Comparison of ENCODE assay signal across 33 cellular contexts in the genomic region with DNA sequence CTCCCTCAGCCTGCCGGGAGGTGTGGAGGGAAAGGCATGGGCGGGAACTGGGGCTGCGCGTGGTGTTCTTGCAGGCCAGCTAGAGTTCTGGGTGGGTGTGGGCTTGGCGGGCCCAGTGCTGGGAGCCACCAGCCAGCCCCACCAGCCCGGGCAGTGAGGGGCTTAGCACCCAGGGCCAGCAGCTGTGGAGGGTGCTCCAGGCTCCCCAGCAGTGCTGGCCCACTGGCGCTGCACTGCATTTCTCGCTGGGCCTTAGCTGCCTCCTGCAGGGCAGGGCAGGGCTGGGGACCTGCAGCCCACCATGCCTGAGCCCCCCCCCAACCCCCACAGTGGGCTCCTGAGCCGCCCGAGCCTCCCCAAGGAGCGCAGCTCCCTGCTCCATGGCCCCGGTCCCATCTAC.
DNase-seq lines count a peak whose midpoint lies in the region; ATAC-seq and TF ChIP-seq lines count a peak whose summit lies in the region.
"Had no signal": no experiment of that assay in that cellular context is flagged by ENCODE, and none has a peak within 500 bp of the region (broad histone marks: within the 10 kb centered on the region; RNA-seq: fewer than 3 reads in every experiment).

No MANE protein-coding gene starts in this region.

- no peaks in the 10 kb centered on the region for H3K79me1 ChIP-seq in neuronal stem cell (ENCODE audit: low read depth, low read length)

- no CpG with 5 or more reads among the region's 12 CpGs for WGBS in neuronal stem cell (ENCODE audit: extremely low coverage in 2 of 2, insufficient read length in 2 of 2, insufficient replicate concordance in 1 of 2), 2 donors
- WGBS in aorta, 2 donors: 94% methylated on average over 10 to 12 of the region's 12 CpGs

- H4K8ac ChIP-seq in neuronal stem cell (ENCODE audit: low read depth, low read length): no peak overlapping the region

- no peak overlapping the region for H2BK120ac ChIP-seq in neuronal stem cell (ENCODE audit: low read depth, low read length)

- no peak overlapping the region for H2AFZ ChIP-seq in neuronal stem cell (ENCODE audit: low read length)

- H3K14ac ChIP-seq in neuronal stem cell (ENCODE audit: low read length): no peak overlapping the region

- no peak overlapping the region for H2BK5ac ChIP-seq in neuronal stem cell (ENCODE audit: low read length)

- no peaks in the 10 kb centered on the region for H3K36me3 Mint-ChIP-seq in chondrocyte (ENCODE audit: low read depth)
- no peaks in the 10 kb centered on the region for H3K36me3 Mint-ChIP-seq in Calu3 (ENCODE audit: insufficient read depth, unreplicated experiment)
- H3K36me3 Mint-ChIP-seq: CD14-positive monocyte; CD4-positive, alpha-beta memory T cell; CD4-positive, CD25-positive, alpha-beta regulatory T cell; CD8-positive, alpha-beta memory T cell; CD8-positive, alpha-beta T cell had no signal

- peak overlapping the region; percentile 77 for H3K4ac ChIP-seq in neuronal stem cell (ENCODE audit: low read length)

- ATAC-seq in upper lobe of right lung: peak; percentile 31
- peak; percentile 38 for ATAC-seq in aorta (ENCODE audit: low FRiP score)
- ATAC-seq in GM21723 (IDR thresholded peaks at IDR 0.05; ENCODE audit: unreplicated experiment): no peak
- ATAC-seq: A549; CD8-positive, alpha-beta T cell had no signal

- H2AK5ac ChIP-seq in neuronal stem cell (ENCODE audit: low read depth, low read length): no peak overlapping the region

- H3K9ac ChIP-seq in BLaER1 (no peak overlapping the region), neuronal stem cell (ENCODE audit: low read depth, low read length, poor library complexity) (no peak overlapping the region)
- H3K9ac ChIP-seq: BLaER1 treated with 17β-estradiol and CSF1 and Interleukin-3, amounts not matched to agents 10 nM and 100 nM had no signal

- H3K27ac ChIP-seq in BLaER1: peak overlapping the region; percentile 49; the same call in 1 of the 2 replicates
- no peak overlapping the region for H3K27ac ChIP-seq in neuronal stem cell (replicated peaks; ENCODE audit: low read length)
- no peak overlapping the region for H3K27ac ChIP-seq in upper lobe of right lung
- no peak overlapping the region for H3K27ac ChIP-seq in aorta (ENCODE audit: low read depth in 1 of 2, low read length in 2 of 2)
- H3K27ac ChIP-seq: 22Rv1; A549; BLaER1 treated with 17β-estradiol and CSF1 and Interleukin-3, amounts not matched to agents 10 nM and 100 nM; C4-2B had no signal

- no peak for TF ChIP-seq CTCF in upper lobe of right lung (IDR thresholded peaks at IDR 0.05)
- TF ChIP-seq CTCF in chondrocyte (IDR thresholded peaks at IDR 0.05): no peak
- TF ChIP-seq CTCF in Calu3 (IDR thresholded peaks at IDR 0.05; ENCODE audit: unreplicated experiment): no peak

- DNase-seq in neuronal stem cell (ENCODE audit: low spot score) (no peak), upper lobe of right lung (no peak), aorta (no peak), chondrocyte (ENCODE audit: low spot score) (no peak), Calu3 (no peak), NAMALWA (ENCODE audit: low spot score) (no peak)
- DNase-seq: 8988T; ACHN; AML-193; BE2C; C1 segment of cervical spinal cord; Caco-2; CD4-positive, alpha-beta memory T cell; CD4-positive, alpha-beta T cell; CD4-positive, CD25-positive, alpha-beta regulatory T cell; CD8-positive, alpha-beta memory T cell; CD8-positive, alpha-beta T cell; COR-L47; DMS 273 treated with DMSO at 0.1 percent for 48 hours; DMS153; DMS53; DMS79; DMS79 treated with DMSO at 0.1 percent for 48 hours; DND-41; EL had no signal

- H3K18ac ChIP-seq in neuronal stem cell (ENCODE audit: low read length): no peak overlapping the region

- no peaks in the 10 kb centered on the region for H4K20me1 ChIP-seq in BLaER1
- H4K20me1 ChIP-seq: BLaER1 treated with 17β-estradiol and CSF1 and Interleukin-3, amounts not matched to agents 10 nM and 100 nM had no signal

- no peak overlapping the region for H2BK15ac ChIP-seq in neuronal stem cell (ENCODE audit: low read length)

- peaks cover 19% of the 10 kb centered on the region for H3K9me3 ChIP-seq in BLaER1
- no peaks in the 10 kb centered on the region for H3K9me3 ChIP-seq in neuronal stem cell (replicated peaks in 1 of 2; ENCODE audit: control insufficient read depth in 2 of 2, insufficient read depth in 1 of 2, low read depth in 1 of 2, low read length in 2 of 2)
- H3K9me3 ChIP-seq in upper lobe of right lung: no peaks in the 10 kb centered on the region
- H3K9me3 ChIP-seq in aorta (ENCODE audit: control insufficient read depth, low read length): no peaks in the 10 kb centered on the region
- H3K9me3 ChIP-seq: A549, BE2C, Caco-2 had no signal

- H3K36me3 ChIP-seq in BLaER1: no peaks in the 10 kb centered on the region
- H3K36me3 ChIP-seq in neuronal stem cell (replicated peaks in 1 of 2; ENCODE audit: control insufficient read depth in 2 of 2, insufficient read depth in 2 of 2, low read length in 2 of 2): no peaks in the 10 kb centered on the region
- H3K36me3 ChIP-seq in upper lobe of right lung: no peaks in the 10 kb centered on the region
- no peaks in the 10 kb centered on the region for H3K36me3 ChIP-seq in aorta (ENCODE audit: control insufficient read depth in 1 of 2, insufficient read depth in 2 of 2, low read length in 1 of 2)
- H3K36me3 ChIP-seq: BE2C; BLaER1 treated with 17β-estradiol and CSF1 and Interleukin-3, amounts not matched to agents 10 nM and 100 nM had no signal

- no TSS peak for BruUV-seq in Calu3 (replicated peaks; lab: Mats Ljungman, UMichigan)

- H3K27ac Mint-ChIP-seq in chondrocyte (ENCODE audit: unreplicated experiment) (no peak overlapping the region), Calu3 (ENCODE audit: unreplicated experiment) (no peak overlapping the region)
- H3K27ac Mint-ChIP-seq: B cell; CD14-positive monocyte; CD4-positive, alpha-beta memory T cell; CD4-positive, alpha-beta T cell; CD4-positive, CD25-positive, alpha-beta regulatory T cell; CD8-positive, alpha-beta memory T cell; CD8-positive, alpha-beta T cell had no signal

- H2BK12ac ChIP-seq in neuronal stem cell (ENCODE audit: low read length): no peak overlapping the region

- CTCF ChIA-PET in Calu3 (lab: Charles Lee): interaction anchor here (0.6 kb wide), 1 partner anchor 191 kb away, joined by 3 read pairs; no protein-coding TSS in a partner anchor

- no peak overlapping the region for H3K23ac ChIP-seq in neuronal stem cell (ENCODE audit: low read depth, low read length, poor library complexity)

- H3K4me1 Mint-ChIP-seq in chondrocyte (ENCODE audit: low read depth) (no peaks in the 10 kb centered on the region), Calu3 (ENCODE audit: low read depth, unreplicated experiment) (no peaks in the 10 kb centered on the region)
- H3K4me1 Mint-ChIP-seq: B cell; CD14-positive monocyte; CD4-positive, alpha-beta memory T cell; CD4-positive, CD25-positive, alpha-beta regulatory T cell; CD8-positive, alpha-beta memory T cell had no signal

- H3K4me1 ChIP-seq in BLaER1 (peaks cover 56% of the 10 kb centered on the region), neuronal stem cell (ENCODE audit: control insufficient read depth in 2 of 2, insufficient read depth in 1 of 2, low read depth in 1 of 2, low read length in 2 of 2) (no peaks in the 10 kb centered on the region), upper lobe of right lung (no peaks in the 10 kb centered on the region), aorta (ENCODE audit: control insufficient read depth in 1 of 2, insufficient read depth in 2 of 2, low read length in 2 of 2) (no peaks in the 10 kb centered on the region)
- H3K4me1 ChIP-seq: A549, BE2C, Caco-2 had no signal

- no peak overlapping the region for H3K4me2 ChIP-seq in BLaER1
- no peak overlapping the region for H3K4me2 ChIP-seq in neuronal stem cell (ENCODE audit: insufficient read depth, low read length, poor library complexity, severe bottlenecking)
- H3K4me2 ChIP-seq: A549; BLaER1 treated with 17β-estradiol and CSF1 and Interleukin-3, amounts not matched to agents 10 nM and 100 nM had no signal

- no peaks in the 10 kb centered on the region for H3K27me3 ChIP-seq in BLaER1
- H3K27me3 ChIP-seq in neuronal stem cell (ENCODE audit: control insufficient read depth in 3 of 3, insufficient read depth in 3 of 3, low read depth in 1 of 3, low read length in 3 of 3): no peaks in the 10 kb centered on the region
- no peaks in the 10 kb centered on the region for H3K27me3 ChIP-seq in upper lobe of right lung
- H3K27me3 ChIP-seq in aorta (ENCODE audit: control insufficient read depth in 1 of 2, insufficient read depth in 2 of 2, low read length in 1 of 2): no peaks in the 10 kb centered on the region
- H3K27me3 ChIP-seq: BE2C; BLaER1 treated with 17β-estradiol and CSF1 and Interleukin-3, amounts not matched to agents 10 nM and 100 nM had no signal

- intact Hi-C loops in upper lobe of right lung (cut with DNase I): no loop called here
- intact Hi-C loops in aorta (cut with DNase I): no loop called here
- intact Hi-C loops in Calu3 (cut with micrococcal nuclease; ENCODE audit: unreplicated experiment): no loop called here

- no peaks in the 10 kb centered on the region for H3K9me3 Mint-ChIP-seq in chondrocyte (ENCODE audit: low read depth)
- peaks cover 7% of the 10 kb centered on the region for H3K9me3 Mint-ChIP-seq in Calu3 (ENCODE audit: low read depth, unreplicated experiment)

- H3K4me3 ChIP-seq in BLaER1: 0 out of 2 replicates have a peak overlapping the region, but pooled peaks have one; percentile 22
- H3K4me3 ChIP-seq in neuronal stem cell (ENCODE audit: low read length in 2 of 2): no peak overlapping the region
- no peak overlapping the region for H3K4me3 ChIP-seq in upper lobe of right lung
- no peak overlapping the region for H3K4me3 ChIP-seq in aorta (ENCODE audit: low read length in 2 of 2)
- H3K4me3 ChIP-seq: A549; BLaER1 treated with 17β-estradiol and CSF1 and Interleukin-3, amounts not matched to agents 10 nM and 100 nM had no signal

- peaks cover 4% of the 10 kb centered on the region for H3K27me3 Mint-ChIP-seq in chondrocyte (ENCODE audit: low read depth)
- H3K27me3 Mint-ChIP-seq in Calu3 (ENCODE audit: unreplicated experiment): no peaks in the 10 kb centered on the region
- H3K27me3 Mint-ChIP-seq: B cell; CD4-positive, alpha-beta memory T cell; CD4-positive, alpha-beta T cell; CD4-positive, CD25-positive, alpha-beta regulatory T cell; CD8-positive, alpha-beta memory T cell had no signal

- H4K91ac ChIP-seq in neuronal stem cell (ENCODE audit: low read depth, low read length, poor library complexity): no peak overlapping the region

- H3K4me3 Mint-ChIP-seq in chondrocyte (ENCODE audit: unreplicated experiment) (no peak overlapping the region), Calu3 (ENCODE audit: low read depth, unreplicated experiment) (no peak overlapping the region)
- H3K4me3 Mint-ChIP-seq: B cell; CD14-positive monocyte; CD4-positive, alpha-beta memory T cell; CD4-positive, alpha-beta T cell; CD4-positive, CD25-positive, alpha-beta regulatory T cell; CD8-positive, alpha-beta memory T cell; CD8-positive, alpha-beta T cell had no signal
